Comparison of ENCODE assay signal across 1 cellular context in genomic region chr11:12356944-12357655, GRCh38.
TF ChIP-seq lines count a peak whose summit lies in the region.

No MANE protein-coding gene starts in this region.

TF ChIP-seq in GM23338, 12 proteins besides CTCF, POLR2A, EP300 and RAD21:
- TF ChIP-seq ZNF114 (CRISPR knock-in tag; IDR thresholded peaks at IDR 0.05), result no peak
- TF ChIP-seq EZH2 (IDR thresholded peaks at IDR 0.05; ENCODE audit: low read depth, unreplicated experiment), result no peak
- TF ChIP-seq JUNB (IDR thresholded peaks at IDR 0.05; ENCODE audit: unreplicated experiment), result no peak
- TF ChIP-seq ZNF331 (CRISPR knock-in tag; IDR thresholded peaks at IDR 0.05; ENCODE audit: low read depth), result no peak
- no peak for TF ChIP-seq POLR2AphosphoS5 (IDR thresholded peaks at IDR 0.05; ENCODE audit: low read depth)
- no peak for TF ChIP-seq ZNF462 (CRISPR knock-in tag; IDR thresholded peaks at IDR 0.05)
- TF ChIP-seq NANOG (IDR thresholded peaks at IDR 0.05; ENCODE audit: borderline replicate concordance), result no peak
- TF ChIP-seq, protein P1, sequence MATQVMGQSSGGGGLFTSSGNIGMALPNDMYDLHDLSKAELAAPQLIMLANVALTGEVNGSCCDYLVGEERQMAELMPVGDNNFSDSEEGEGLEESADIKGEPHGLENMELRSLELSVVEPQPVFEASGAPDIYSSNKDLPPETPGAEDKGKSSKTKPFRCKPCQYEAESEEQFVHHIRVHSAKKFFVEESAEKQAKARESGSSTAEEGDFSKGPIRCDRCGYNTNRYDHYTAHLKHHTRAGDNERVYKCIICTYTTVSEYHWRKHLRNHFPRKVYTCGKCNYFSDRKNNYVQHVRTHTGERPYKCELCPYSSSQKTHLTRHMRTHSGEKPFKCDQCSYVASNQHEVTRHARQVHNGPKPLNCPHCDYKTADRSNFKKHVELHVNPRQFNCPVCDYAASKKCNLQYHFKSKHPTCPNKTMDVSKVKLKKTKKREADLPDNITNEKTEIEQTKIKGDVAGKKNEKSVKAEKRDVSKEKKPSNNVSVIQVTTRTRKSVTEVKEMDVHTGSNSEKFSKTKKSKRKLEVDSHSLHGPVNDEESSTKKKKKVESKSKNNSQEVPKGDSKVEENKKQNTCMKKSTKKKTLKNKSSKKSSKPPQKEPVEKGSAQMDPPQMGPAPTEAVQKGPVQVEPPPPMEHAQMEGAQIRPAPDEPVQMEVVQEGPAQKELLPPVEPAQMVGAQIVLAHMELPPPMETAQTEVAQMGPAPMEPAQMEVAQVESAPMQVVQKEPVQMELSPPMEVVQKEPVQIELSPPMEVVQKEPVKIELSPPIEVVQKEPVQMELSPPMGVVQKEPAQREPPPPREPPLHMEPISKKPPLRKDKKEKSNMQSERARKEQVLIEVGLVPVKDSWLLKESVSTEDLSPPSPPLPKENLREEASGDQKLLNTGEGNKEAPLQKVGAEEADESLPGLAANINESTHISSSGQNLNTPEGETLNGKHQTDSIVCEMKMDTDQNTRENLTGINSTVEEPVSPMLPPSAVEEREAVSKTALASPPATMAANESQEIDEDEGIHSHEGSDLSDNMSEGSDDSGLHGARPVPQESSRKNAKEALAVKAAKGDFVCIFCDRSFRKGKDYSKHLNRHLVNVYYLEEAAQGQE (IDR thresholded peaks at IDR 0.05; ENCODE audit: unreplicated experiment), result no peak
- no peak for TF ChIP-seq CREB1 (CRISPR knock-in tag; IDR thresholded peaks at IDR 0.05; ENCODE audit: low read depth)
TF ChIP-seq in GM23338: peak in this region for 0.
